Comparison of ENCODE assay signal across 11 cellular contexts in genomic region chr12:64678248-64678647, GRCh38.
DNase-seq lines count a peak whose midpoint lies in the region; ATAC-seq and TF ChIP-seq lines count a peak whose summit lies in the region.
"Had no signal": no experiment of that assay in that cellular context is flagged by ENCODE, and none has a peak within 500 bp of the region (broad histone marks: within the 10 kb centered on the region; RNA-seq: fewer than 3 reads in every experiment).

No MANE protein-coding gene starts in this region.

- no peak for DNase-seq in stimulated activated naive CD8-positive, alpha-beta T cell treated with anti-CD3 and anti-CD28 coated beads, Interleukin-15, amount 100 ng/mL, for 72 hours
- DNase-seq in RWPE2 (ENCODE audit: low spot score) (no peak), right atrium auricular region (ENCODE audit: low spot score) (no peak), A172 (ENCODE audit: low spot score) (no peak), NOMO-1 (lab: John Stamatoyannopoulos, UW; ENCODE audit: unreplicated experiment in 2 of 2) (no peak), NCI-H2107 treated with DMSO at 0.1 percent for 48 hours (lab: John Stamatoyannopoulos, UW; ENCODE audit: unreplicated experiment) (no peak)
- DNase-seq: activated T-cell treated with anti-CD3 and anti-CD28 coated beads, Interleukin-2, amount 50 U/mL, for 1 hour; effector CD4-positive, alpha-beta T cell had no signal

- TF ChIP-seq CTCF in RWPE2 (IDR thresholded peaks at IDR 0.05; ENCODE audit: poor library complexity, severe bottlenecking) (peak; percentile 1), right atrium auricular region (IDR thresholded peaks at IDR 0.05) (no peak)

- peak overlapping the region; percentile 59 for H3K27ac Mint-ChIP-seq in stimulated activated naive CD8-positive, alpha-beta T cell treated with anti-CD3 and anti-CD28 coated beads, Interleukin-15, Interleukin-2, amounts not matched to agents 100 ng/mL and 50 ng/mL, for 24 hours
- H3K27ac Mint-ChIP-seq in stimulated activated naive CD8-positive, alpha-beta T cell treated with anti-CD3 and anti-CD28 coated beads, Interleukin-15, amount 100 ng/mL, for 72 hours: no peak overlapping the region

- H3K4me1 Mint-ChIP-seq in stimulated activated naive CD8-positive, alpha-beta T cell treated with anti-CD3 and anti-CD28 coated beads, Interleukin-15, Interleukin-2, amounts not matched to agents 100 ng/mL and 50 ng/mL, for 24 hours (ENCODE audit: low read depth): peaks cover 99% of the 10 kb centered on the region
- peaks cover 94% of the 10 kb centered on the region for H3K4me1 Mint-ChIP-seq in stimulated activated naive CD8-positive, alpha-beta T cell treated with anti-CD3 and anti-CD28 coated beads, Interleukin-15, amount 100 ng/mL, for 72 hours

- ATAC-seq in stimulated activated naive CD8-positive, alpha-beta T cell treated with anti-CD3 and anti-CD28 coated beads, Interleukin-15, amount 100 ng/mL, for 72 hours: no peak
- no peak for ATAC-seq in RWPE2 (ENCODE audit: low read depth)
- ATAC-seq in HG03378 (IDR thresholded peaks at IDR 0.05; ENCODE audit: unreplicated experiment): no peak

- H3K27ac ChIP-seq in RWPE2 (ENCODE audit: poor library complexity, severe bottlenecking) (peak overlapping the region; percentile 95), right atrium auricular region (peak overlapping the region; percentile 84 to 94)
- H3K27ac ChIP-seq: KMS-11 had no signal

- H3K4me1 ChIP-seq in RWPE2 (ENCODE audit: insufficient read depth, poor library complexity, severe bottlenecking) (peaks cover 37% of the 10 kb centered on the region), right atrium auricular region (peaks cover 0 to 95% of the 10 kb centered on the region in 2 donors)

- H3K27me3 Mint-ChIP-seq in stimulated activated naive CD8-positive, alpha-beta T cell treated with anti-CD3 and anti-CD28 coated beads, Interleukin-15, Interleukin-2, amounts not matched to agents 100 ng/mL and 50 ng/mL, for 24 hours: no peaks in the 10 kb centered on the region
- no peaks in the 10 kb centered on the region for H3K27me3 Mint-ChIP-seq in stimulated activated naive CD8-positive, alpha-beta T cell treated with anti-CD3 and anti-CD28 coated beads, Interleukin-15, amount 100 ng/mL, for 72 hours

- H3K27me3 ChIP-seq in RWPE2 (ENCODE audit: insufficient read depth, poor library complexity, severe bottlenecking): no peaks in the 10 kb centered on the region
- H3K27me3 ChIP-seq in right atrium auricular region: no peaks in the 10 kb centered on the region

- H3K4me3 ChIP-seq in RWPE2 (ENCODE audit: severe bottlenecking) (no peak overlapping the region), right atrium auricular region (no peak overlapping the region)

- no peak overlapping the region for H3K4me3 Mint-ChIP-seq in stimulated activated naive CD8-positive, alpha-beta T cell treated with anti-CD3 and anti-CD28 coated beads, Interleukin-15, Interleukin-2, amounts not matched to agents 100 ng/mL and 50 ng/mL, for 24 hours
- no peak overlapping the region for H3K4me3 Mint-ChIP-seq in stimulated activated naive CD8-positive, alpha-beta T cell treated with anti-CD3 and anti-CD28 coated beads, Interleukin-15, amount 100 ng/mL, for 72 hours

- H3K36me3 Mint-ChIP-seq in stimulated activated naive CD8-positive, alpha-beta T cell treated with anti-CD3 and anti-CD28 coated beads, Interleukin-15, Interleukin-2, amounts not matched to agents 100 ng/mL and 50 ng/mL, for 24 hours (ENCODE audit: low read depth): no peaks in the 10 kb centered on the region

- H3K9me3 ChIP-seq in RWPE2 (ENCODE audit: severe bottlenecking) (no peaks in the 10 kb centered on the region), right atrium auricular region (no peaks in the 10 kb centered on the region)

- no peaks in the 10 kb centered on the region for H3K9me3 Mint-ChIP-seq in stimulated activated naive CD8-positive, alpha-beta T cell treated with anti-CD3 and anti-CD28 coated beads, Interleukin-15, Interleukin-2, amounts not matched to agents 100 ng/mL and 50 ng/mL, for 24 hours
- no peaks in the 10 kb centered on the region for H3K9me3 Mint-ChIP-seq in stimulated activated naive CD8-positive, alpha-beta T cell treated with anti-CD3 and anti-CD28 coated beads, Interleukin-15, amount 100 ng/mL, for 72 hours

- H3K36me3 ChIP-seq in RWPE2 (ENCODE audit: low read depth) (no peaks in the 10 kb centered on the region), right atrium auricular region (no peaks in the 10 kb centered on the region)
